In genomic region chr17:19047510-19047909, GRCh38 we compare ENCODE assay signal across 7 cellular contexts. TPM values are rescaled to one million over a fixed set of nuclear protein-coding genes. Genes with fewer than 3 reads are reported as not detected.
DNase-seq lines count a peak whose midpoint lies in the region; ATAC-seq and TF ChIP-seq lines count a peak whose summit lies in the region.
"Not testable (repeated sequence)": the region's sequence is repeated elsewhere in the genome, so short reads cannot be mapped to it uniquely, and the experiment has no call there.
"Had no signal": no experiment of that assay in that cellular context is flagged by ENCODE, and none has a peak within 500 bp of the region (broad histone marks: within the 10 kb centered on the region; RNA-seq: fewer than 3 reads in every experiment).

No MANE protein-coding gene starts in this region.

- not testable (repeated sequence) for H3K9me2 ChIP-seq in DOHH2 (replicated peaks; ENCODE audit: control insufficient read depth, low read length)

- H3K36me3 ChIP-seq in DOHH2 (ENCODE audit: control insufficient read depth, low read length); right atrium auricular region: not testable (repeated sequence)

- not testable (repeated sequence) for H3F3A ChIP-seq in DOHH2 (ENCODE audit: control insufficient read depth, insufficient read depth)

- not testable (repeated sequence) for H3K9me3 Mint-ChIP-seq in WTC11; activated CD4-positive, alpha-beta memory T cell treated with anti-CD3 and anti-CD28 coated beads for 36 hours; activated T-helper 2 cell treated with anti-CD3 and anti-CD28 coated beads, Interferon-gamma antibody, Interleukin-2, Interleukin-4, amounts not matched to agents 10 μg/mL and 5 μg/mL and 100 μg/mL, durations not matched to agents 14 hours and 24 hours and 36 hours

- POLR2A ChIA-PET in WTC11 (lab: Charles Lee); activated CD4-positive, alpha-beta memory T cell treated with anti-CD3 and anti-CD28 coated beads for 36 hours (lab: Charles Lee): not testable (repeated sequence)

- intact Hi-C loops in activated CD4-positive, alpha-beta memory T cell treated with anti-CD3 and anti-CD28 coated beads for 36 hours (cut with micrococcal nuclease); activated T-helper 2 cell treated with anti-CD3 and anti-CD28 coated beads, Interferon-gamma antibody, Interleukin-2, Interleukin-4, amounts not matched to agents 10 μg/mL and 5 μg/mL and 100 μg/mL, durations not matched to agents 14 hours and 24 hours and 36 hours (cut with micrococcal nuclease); posterior vena cava (cut with DNase I): not testable (repeated sequence)

- CTCF ChIA-PET in WTC11 (lab: Charles Lee); activated CD4-positive, alpha-beta memory T cell treated with anti-CD3 and anti-CD28 coated beads for 36 hours (lab: Charles Lee): not testable (repeated sequence)

- not testable (repeated sequence) for TF ChIP-seq CTCF in DOHH2 (IDR thresholded peaks at IDR 0.05; ENCODE audit: low read depth, low read length, poor library complexity, severe bottlenecking); WTC11 (IDR thresholded peaks at IDR 0.05); right atrium auricular region (IDR thresholded peaks at IDR 0.05)

- H3K4me3 Mint-ChIP-seq in WTC11; activated CD4-positive, alpha-beta memory T cell treated with anti-CD3 and anti-CD28 coated beads for 36 hours; activated T-helper 2 cell treated with anti-CD3 and anti-CD28 coated beads, Interferon-gamma antibody, Interleukin-2, Interleukin-4, amounts not matched to agents 10 μg/mL and 5 μg/mL and 100 μg/mL, durations not matched to agents 14 hours and 24 hours and 36 hours (ENCODE audit: low read depth): not testable (repeated sequence)

- not testable (repeated sequence) for ATAC-seq in WTC11

- H3K4me1 Mint-ChIP-seq in WTC11; activated CD4-positive, alpha-beta memory T cell treated with anti-CD3 and anti-CD28 coated beads for 36 hours (ENCODE audit: low read depth); activated T-helper 2 cell treated with anti-CD3 and anti-CD28 coated beads, Interferon-gamma antibody, Interleukin-2, Interleukin-4, amounts not matched to agents 10 μg/mL and 5 μg/mL and 100 μg/mL, durations not matched to agents 14 hours and 24 hours and 36 hours (ENCODE audit: low read depth): not testable (repeated sequence)

- not testable (repeated sequence) for H3K27me3 Mint-ChIP-seq in WTC11 (ENCODE audit: low read depth); activated CD4-positive, alpha-beta memory T cell treated with anti-CD3 and anti-CD28 coated beads for 36 hours; activated T-helper 2 cell treated with anti-CD3 and anti-CD28 coated beads, Interferon-gamma antibody, Interleukin-2, Interleukin-4, amounts not matched to agents 10 μg/mL and 5 μg/mL and 100 μg/mL, durations not matched to agents 14 hours and 24 hours and 36 hours (ENCODE audit: low read depth)

- not testable (repeated sequence) for H3K27me3 ChIP-seq in DOHH2 (ENCODE audit: control insufficient read depth, low read length); right atrium auricular region

- H3K36me3 Mint-ChIP-seq in WTC11; activated CD4-positive, alpha-beta memory T cell treated with anti-CD3 and anti-CD28 coated beads for 36 hours; activated T-helper 2 cell treated with anti-CD3 and anti-CD28 coated beads, Interferon-gamma antibody, Interleukin-2, Interleukin-4, amounts not matched to agents 10 μg/mL and 5 μg/mL and 100 μg/mL, durations not matched to agents 14 hours and 24 hours and 36 hours (ENCODE audit: low read depth): not testable (repeated sequence)

- not testable (repeated sequence) for H3K27ac Mint-ChIP-seq in WTC11; activated CD4-positive, alpha-beta memory T cell treated with anti-CD3 and anti-CD28 coated beads for 36 hours; activated T-helper 2 cell treated with anti-CD3 and anti-CD28 coated beads, Interferon-gamma antibody, Interleukin-2, Interleukin-4, amounts not matched to agents 10 μg/mL and 5 μg/mL and 100 μg/mL, durations not matched to agents 14 hours and 24 hours and 36 hours

- not testable (repeated sequence) for H4K20me1 ChIP-seq in DOHH2 (ENCODE audit: control insufficient read depth, insufficient read depth, low read depth, low read length)

- H3K4me2 ChIP-seq in DOHH2 (ENCODE audit: low read length) = not testable (repeated sequence)

- not testable (repeated sequence) for H3K9me3 ChIP-seq in DOHH2 (ENCODE audit: control insufficient read depth, insufficient read depth, low read length); right atrium auricular region

- not testable (repeated sequence) for H3K79me2 ChIP-seq in DOHH2 (ENCODE audit: control insufficient read depth, low read length)

- H3K4me3 ChIP-seq in DOHH2 (ENCODE audit: low read length); right atrium auricular region: not testable (repeated sequence)

- H3K27ac ChIP-seq in DOHH2 (ENCODE audit: low read depth, low read length) = peak overlapping the region; percentile 34; the same call in 1 of the 2 replicates
- not testable (repeated sequence) for H3K27ac ChIP-seq in right atrium auricular region

- H3K4me1 ChIP-seq in DOHH2 (ENCODE audit: control insufficient read depth, low read length); right atrium auricular region: not testable (repeated sequence)

- DNase-seq in WTC11 (ENCODE audit: low spot score) (peak; percentile 4), right atrium auricular region (ENCODE audit: low spot score) (peak; percentile 40), posterior vena cava (ENCODE audit: low spot score) (peak; percentile 42)
- peak; percentile 5 for DNase-seq in activated CD4-positive, alpha-beta memory T cell treated with anti-CD3 and anti-CD28 coated beads for 36 hours
- DNase-seq in activated T-helper 2 cell treated with anti-CD3 and anti-CD28 coated beads, Interferon-gamma antibody, Interleukin-2, Interleukin-4, amounts not matched to agents 10 μg/mL and 5 μg/mL and 100 μg/mL, durations not matched to agents 14 hours and 24 hours and 36 hours (ENCODE audit: low spot score) = peak; percentile 1

RNA-seq across cellular contexts. Expression of gene GRAP, which starts 0.8 kb away (rescaled TPM):
- total RNA-seq in WTC11 (2021) = 0.50 to 0.59 TPM (median 0.55 TPM) in 3 replicates
- 1 to 10 TPM; 9.6 to 9.9 TPM for total RNA-seq in activated CD4-positive, alpha-beta memory T cell treated with anti-CD3 and anti-CD28 coated beads for 36 hours
- total RNA-seq in activated T-helper 2 cell treated with anti-CD3 and anti-CD28 coated beads, Interferon-gamma antibody, Interleukin-2, Interleukin-4, amounts not matched to agents 10 μg/mL and 5 μg/mL and 100 μg/mL, durations not matched to agents 14 hours and 24 hours and 36 hours = 9.4 and 10.9 TPM in 2 replicates
- 1 to 10 TPM; 2.5 to 5.6 TPM for total RNA-seq in right atrium auricular region
- total RNA-seq in posterior vena cava = 1 to 10 TPM; 4.0 to 6.8 TPM
- total RNA-seq: Calu3 had no signal

RNA-seq across cellular contexts. Expression of gene FAM83G, which starts 42.9 kb away (rescaled TPM):
- total RNA-seq in WTC11 (2021) (26.6 to 31.4 TPM (median 27.7 TPM) in 3 replicates), right atrium auricular region (10 to 100 TPM; 14.0 to 50.9 TPM), posterior vena cava (10 to 100 TPM in 1 of 2 donors, 1 to 10 TPM in 1; 2.8 to 10.9 TPM)
- total RNA-seq in activated CD4-positive, alpha-beta memory T cell treated with anti-CD3 and anti-CD28 coated beads for 36 hours = 10 to 100 TPM; 12.6 to 14.3 TPM
- 14.0 and 15.3 TPM in 2 replicates for total RNA-seq in activated T-helper 2 cell treated with anti-CD3 and anti-CD28 coated beads, Interferon-gamma antibody, Interleukin-2, Interleukin-4, amounts not matched to agents 10 μg/mL and 5 μg/mL and 100 μg/mL, durations not matched to agents 14 hours and 24 hours and 36 hours
